3 cellular contexts compared by ENCODE assay signal in the genomic region with DNA sequence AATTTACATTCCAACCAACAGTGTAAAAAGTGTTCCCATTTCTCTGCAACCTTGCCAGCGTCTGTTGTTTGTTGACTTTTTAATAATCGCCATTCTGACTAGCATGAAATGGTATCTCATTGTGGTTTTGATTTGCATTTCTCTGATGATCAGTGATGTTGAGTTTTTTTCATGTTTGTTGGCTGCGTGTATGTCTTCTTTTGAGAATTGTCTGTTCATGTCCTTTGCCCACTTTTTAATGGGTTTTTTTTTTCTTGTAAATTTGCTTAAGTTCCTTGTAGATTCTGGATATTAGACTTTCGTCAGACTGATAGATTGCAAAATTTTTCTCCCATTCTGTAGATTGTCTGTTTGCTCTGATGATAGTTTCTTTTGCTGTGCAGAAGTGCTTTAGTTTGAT. TPM values are rescaled to one million over a fixed set of nuclear protein-coding genes. Genes with fewer than 3 reads are reported as not detected.
"Had no signal": no experiment of that assay in that cellular context is flagged by ENCODE, and none has a peak within 500 bp of the region (broad histone marks: within the 10 kb centered on the region; RNA-seq: fewer than 3 reads in every experiment).

No MANE protein-coding gene starts in this region.

RNA-seq across cellular contexts. Expression of a gene that starts 32.0 kb away (rescaled TPM):
- polyA plus RNA-seq: immature natural killer cell; naive thymus-derived CD4-positive, alpha-beta T cell; naive thymus-derived CD8-positive, alpha-beta T cell had no signal
